20 cellular contexts compared by ENCODE assay signal in genomic region chr6:69861986-69862385, GRCh38. TPM values are rescaled to one million over a fixed set of nuclear protein-coding genes. Genes with fewer than 3 reads are reported as not detected.
DNase-seq lines count a peak whose midpoint lies in the region; ATAC-seq lines count a peak whose summit lies in the region.
"Had no signal": no experiment of that assay in that cellular context is flagged by ENCODE, and none has a peak within 500 bp of the region (broad histone marks: within the 10 kb centered on the region; RNA-seq: fewer than 3 reads in every experiment).

No MANE protein-coding gene starts in this region.

- peaks cover 20% of the 10 kb centered on the region for H3K27me3 ChIP-seq in H7 (ENCODE audit: control insufficient read depth, insufficient read depth, low read length)
- H3K27me3 ChIP-seq: Peyer's patch, right atrium auricular region had no signal

- no peak overlapping the region for H3K27ac ChIP-seq in epithelial cell of prostate
- H3K27ac ChIP-seq: Peyer's patch, right atrium auricular region had no signal

- H3K4me3 ChIP-seq in H7 (ENCODE audit: insufficient read depth, low read depth, low read length), result no peak overlapping the region
- H3K4me3 ChIP-seq: Peyer's patch, right atrium auricular region had no signal

- DNase-seq in A172 (ENCODE audit: low spot score), result peak; percentile 54
- peak; percentile 23 for DNase-seq in H7
- peak; percentile 80 for DNase-seq in OCI-M1 (lab: John Stamatoyannopoulos, UW)
- DNase-seq in epithelial cell of prostate (ENCODE audit: low read depth, low spot score), result peak; percentile 26
- DNase-seq in DMS79 (lab: John Stamatoyannopoulos, UW), result no peak
- no peak for DNase-seq in COLO668 (lab: John Stamatoyannopoulos, UW; ENCODE audit: unreplicated experiment)
- no peak for DNase-seq in activated CD4-positive, alpha-beta T cell treated with anti-CD3 and anti-CD28 coated beads for 1 hour
- DNase-seq: activated naive CD4-positive, alpha-beta T cell treated with anti-CD3 and anti-CD28 coated beads, Interleukin-2, amount 10 ng/mL, durations not matched to agents 7 days and 5 days; cortex of kidney; foreskin melanocyte; GOT3; left colon; MV-4-11; NCI-H2029; NCI-H82; Peyer's patch; stimulated activated CD4-positive, alpha-beta T cell treated with anti-CD3 and anti-CD28 coated beads, Interleukin-15, amount 100 ng/mL, for 24 hours had no signal

- ATAC-seq in HG02678 (IDR thresholded peaks at IDR 0.05; ENCODE audit: unreplicated experiment), result no peak
- ATAC-seq: left colon; stimulated activated memory B cell treated with anti-CD40 and anti-IgM and Interleukin-4, amounts not matched to agents 10 μg/mL and 1 μg/mL and 100 μg/mL, for 72 hours had no signal

- no peaks in the 10 kb centered on the region for H3K36me3 ChIP-seq in H7 (replicated peaks; ENCODE audit: control insufficient read depth, insufficient read depth, low read length)
- H3K36me3 ChIP-seq: Peyer's patch, right atrium auricular region had no signal

RNA-seq across cellular contexts. Expression of gene COL19A1, which starts 4.4 kb away (rescaled TPM):
- not detected in 2 replicates for total RNA-seq in A172 (2014; rRNA removed; shearing (Covaris generic))
- not detected in 2 replicates for total RNA-seq in H7 (2014; rRNA removed; shearing (Covaris generic))

Comparison
In these comparisons a context has a peak if more than half of its experiments do, and no peak if none do; other contexts are left out.
1. DNase-seq: peak in A172 (single experiment), H7 (single experiment), OCI-M1 (single experiment) and epithelial cell of prostate (single experiment); none in DMS79 (single experiment), COLO668 (single experiment) and activated CD4-positive, alpha-beta T cell treated with anti-CD3 and anti-CD28 coated beads for 1 hour (single experiment).